Comparison of ENCODE assay signal across 36 cellular contexts in the genomic region with DNA sequence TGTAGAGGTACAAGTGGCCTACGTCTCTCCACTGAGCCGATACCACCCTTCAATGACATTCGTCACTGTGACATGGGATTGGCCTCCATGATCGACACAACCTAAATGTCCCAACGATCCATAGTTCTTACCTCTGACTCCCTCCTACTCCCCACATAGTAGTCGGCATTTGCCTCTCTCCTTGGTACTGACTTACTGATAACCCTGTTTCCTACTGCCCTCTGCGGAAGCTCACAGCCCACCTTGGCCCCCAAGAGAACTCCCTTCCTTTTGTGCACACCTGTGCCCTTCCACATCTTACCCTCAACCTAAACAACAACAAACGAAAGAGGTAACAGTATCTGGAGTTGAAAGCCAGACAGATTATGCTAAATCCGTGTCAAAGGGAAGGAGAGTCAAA. TPM values are rescaled to one million over a fixed set of nuclear protein-coding genes. Genes with fewer than 3 reads are reported as not detected.
"Had no signal": no experiment of that assay in that cellular context is flagged by ENCODE, and none has a peak within 500 bp of the region (broad histone marks: within the 10 kb centered on the region; RNA-seq: fewer than 3 reads in every experiment).

No MANE protein-coding gene starts in this region.

- FAIRE-seq: astrocyte had no signal

- H3K4me1 ChIP-seq: SJSA1 had no signal

- DNase-seq: activated B cell treated with CpG ODN at 0.5 μM for 24 hours; activated CD4-positive, alpha-beta memory T cell treated with anti-CD3 and anti-CD28 coated beads for 36 hours; activated CD4-positive, alpha-beta T cell treated with anti-CD3 and anti-CD28 coated beads for 4 hours; activated CD4-positive, alpha-beta T cell treated with anti-CD3 and anti-CD28 coated beads, Interleukin-2, amount 50 U/mL, for 1 hour; activated CD4-positive, CD25-positive, alpha-beta regulatory T cell treated with anti-CD3 and anti-CD28 coated beads, Interleukin-2, amount 50 U/mL, for 72 hours; activated CD8-positive, alpha-beta memory T cell treated with anti-CD3 and anti-CD28 coated beads, Interleukin-2, amount 50 U/mL, for 4 hours; activated gamma-delta T cell treated with Interleukin-2 at 50 U/mL for 16 hours; activated naive CD4-positive, alpha-beta T cell treated with anti-CD3 and anti-CD28 coated beads for 36 hours; activated T-cell treated with anti-CD3 and anti-CD28 coated beads for 4 hours; activated T-cell treated with anti-CD3 and anti-CD28 coated beads, Interleukin-2, amount 50 U/mL, for 4 hours; adrenal gland; body of pancreas; central memory CD4-positive, alpha-beta T cell; Kasumi-1; MG63; NCI-H1048; NCI-H1105 treated with DMSO at 0.1 percent for 48 hours; NCI-H1436; NCI-H1694 treated with DMSO at 0.1 percent for 48 hours; NCI-H2029; NCI-H345; NCI-H524 treated with DMSO at 0.1 percent for 48 hours; SHP77; SW 1271; T-helper 1 cell; T-helper 2 cell; T-helper 9 cell had no signal

- H3K9me3 ChIP-seq: adrenal gland, body of pancreas, MG63, SJSA1 had no signal

- H3K27me3 ChIP-seq: adrenal gland, MG63 had no signal

- H3K27ac ChIP-seq: adrenal gland, body of pancreas, SJSA1, VCaP had no signal

- H3K4me3 ChIP-seq: adrenal gland, body of pancreas, MG63, SJSA1 had no signal

- ATAC-seq: activated naive CD4-positive, alpha-beta T cell treated with anti-CD3 and anti-CD28 coated beads, Interleukin-2, amount 50 U/mL, for 72 hours; activated T-cell treated with anti-CD3 and anti-CD28 coated beads, Interleukin-2, amount 50 U/mL, for 4 hours; body of pancreas; Panc1 had no signal

- H3K36me3 ChIP-seq: adrenal gland, MG63, SJSA1 had no signal

RNA-seq across cellular contexts. Expression of a gene that starts 23.9 kb away (rescaled TPM):
- total RNA-seq: activated B cell treated with CpG ODN at 0.5 μM for 24 hours; activated CD4-positive, alpha-beta memory T cell treated with anti-CD3 and anti-CD28 coated beads for 36 hours; activated naive CD4-positive, alpha-beta T cell treated with anti-CD3 and anti-CD28 coated beads for 36 hours; activated naive CD4-positive, alpha-beta T cell treated with anti-CD3 and anti-CD28 coated beads, Interleukin-2, amount 50 U/mL, for 72 hours; activated T-cell treated with anti-CD3 and anti-CD28 coated beads, Interleukin-2, amount 50 U/mL, for 4 hours; activated T-helper 1 cell treated with anti-CD3 and anti-CD28 coated beads, Interleukin-12 subunit alpha, Interleukin-12 subunit beta, Interleukin-2, Interleukin-4 antibody, amounts not matched to agents 30 ng/mL and 10 ng/mL and 1 ng/mL, durations not matched to agents 14 hours and 24 hours and 36 hours; adrenal gland; astrocyte; body of pancreas; cerebellum; NCI-H460; RPMI7951; SJSA1 had no signal
- polyA plus RNA-seq: adrenal gland had no signal
